In genomic region chr15:100705065-100705464, GRCh38 we compare ENCODE assay signal across 18 cellular contexts.
"Had no signal": no experiment of that assay in that cellular context is flagged by ENCODE, and none has a peak within 500 bp of the region (broad histone marks: within the 10 kb centered on the region; RNA-seq: fewer than 3 reads in every experiment).

No MANE protein-coding gene starts in this region.

- ATAC-seq: activated CD8-positive, alpha-beta T cell treated with anti-CD3 and anti-CD28 coated beads for 36 hours; activated T-cell treated with anti-CD3 and anti-CD28 coated beads, Interleukin-2, amount 50 U/mL, for 72 hours; effector memory CD8-positive, alpha-beta T cell; natural killer cell; stimulated activated naive B cell treated with anti-CD40 and anti-IgM and Interleukin-4, amounts not matched to agents 10 μg/mL and 1 μg/mL and 100 μg/mL, for 72 hours; WTC11 had no signal

- H3K27ac Mint-ChIP-seq: activated CD8-positive, alpha-beta T cell treated with anti-CD3 and anti-CD28 coated beads for 36 hours; activated naive CD8-positive, alpha-beta T cell treated with anti-CD3 and anti-CD28 coated beads for 36 hours; activated T-cell treated with anti-CD3 and anti-CD28 coated beads, Interleukin-2, amount 50 U/mL, for 72 hours; brain; effector memory CD8-positive, alpha-beta T cell; memory B cell; natural killer cell; stimulated activated naive B cell treated with anti-CD40 and anti-IgM and Interleukin-4, amounts not matched to agents 10 μg/mL and 1 μg/mL and 100 μg/mL, for 72 hours; WTC11 had no signal

- H3K27me3 ChIP-seq: tibial nerve had no signal

- H3K27ac ChIP-seq: left ventricle myocardium inferior, tibial nerve had no signal

- H3K4me1 Mint-ChIP-seq: brain; memory B cell; stimulated activated naive B cell treated with anti-CD40 and anti-IgM and Interleukin-4, amounts not matched to agents 10 μg/mL and 1 μg/mL and 100 μg/mL, for 72 hours; WTC11 had no signal

- H3K4me3 ChIP-seq: left ventricle myocardium inferior, tibial nerve had no signal

- H3K4me3 Mint-ChIP-seq: activated CD8-positive, alpha-beta T cell treated with anti-CD3 and anti-CD28 coated beads for 36 hours; activated naive CD8-positive, alpha-beta T cell treated with anti-CD3 and anti-CD28 coated beads for 36 hours; activated T-cell treated with anti-CD3 and anti-CD28 coated beads, Interleukin-2, amount 50 U/mL, for 72 hours; brain; effector memory CD8-positive, alpha-beta T cell; memory B cell; natural killer cell; stimulated activated naive B cell treated with anti-CD40 and anti-IgM and Interleukin-4, amounts not matched to agents 10 μg/mL and 1 μg/mL and 100 μg/mL, for 72 hours; WTC11 had no signal

- H3K36me3 ChIP-seq: left ventricle myocardium inferior, tibial nerve had no signal

- H3K36me3 Mint-ChIP-seq: activated naive CD8-positive, alpha-beta T cell treated with anti-CD3 and anti-CD28 coated beads for 36 hours; brain; natural killer cell had no signal

- H3K4me1 ChIP-seq: left ventricle myocardium inferior, tibial nerve had no signal

- DNase-seq: activated CD4-positive, alpha-beta T cell treated with anti-CD3 and anti-CD28 coated beads for 48 hours; activated CD8-positive, alpha-beta memory T cell treated with anti-CD3 and anti-CD28 coated beads, Interleukin-2, amount 50 U/mL, for 4 hours; activated CD8-positive, alpha-beta T cell treated with anti-CD3 and anti-CD28 coated beads for 36 hours; activated gamma-delta T cell treated with Interleukin-2 at 50 U/mL for 16 hours; activated naive CD8-positive, alpha-beta T cell treated with anti-CD3 and anti-CD28 coated beads for 36 hours; activated T-cell treated with anti-CD3 and anti-CD28 coated beads, Interleukin-2, amount 50 U/mL, for 72 hours; amygdala; effector memory CD8-positive, alpha-beta T cell; erythroblast; left ventricle myocardium inferior; natural killer cell; posterior cingulate gyrus; stimulated activated CD4-positive, alpha-beta T cell treated with anti-CD3 and anti-CD28 coated beads, Interleukin-4, amount 100 ng/mL, for 1 hour; stimulated activated naive B cell treated with anti-CD40 and anti-IgM and Interleukin-4, amounts not matched to agents 10 μg/mL and 1 μg/mL and 100 μg/mL, for 72 hours had no signal
